ENCODE assay signal across 12 cellular contexts in the genomic region with DNA sequence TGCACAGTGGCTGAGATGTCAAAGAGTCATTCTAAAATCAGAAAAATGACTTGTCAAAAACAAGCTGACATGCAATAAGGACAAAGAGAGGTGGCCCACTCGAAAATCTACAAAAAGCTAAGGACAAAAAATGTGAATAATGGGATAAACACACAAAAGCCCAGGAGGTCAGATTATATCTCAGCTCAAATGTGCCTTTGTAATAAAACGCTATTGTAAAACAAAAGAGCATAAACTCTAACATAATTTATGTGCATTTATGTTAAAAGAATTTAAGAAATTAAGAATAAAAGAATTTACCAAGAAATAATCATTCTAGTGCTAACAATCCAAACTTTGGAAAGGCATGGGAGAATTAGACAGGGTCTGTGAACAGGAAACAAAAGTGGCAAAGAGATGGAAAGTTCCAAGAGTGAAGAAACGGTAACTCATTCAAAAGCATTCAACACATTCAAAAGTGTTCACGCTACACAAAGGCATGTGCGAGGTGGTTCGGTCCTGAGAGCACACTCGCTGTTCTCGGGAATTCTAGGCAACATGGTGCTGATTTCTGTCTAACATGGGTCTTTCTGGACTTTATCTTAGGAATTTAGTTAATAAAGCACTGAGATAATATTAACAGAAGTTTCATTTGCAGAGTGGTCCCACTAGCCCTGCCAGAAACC.
"Had no signal": no experiment of that assay in that cellular context is flagged by ENCODE, and none has a peak within 500 bp of the region (broad histone marks: within the 10 kb centered on the region; RNA-seq: fewer than 3 reads in every experiment).

No MANE protein-coding gene starts in this region.

- H3K9me3 ChIP-seq: gastroesophageal sphincter, pancreas, tibial artery had no signal

- H3K4me2 ChIP-seq: neural progenitor cell had no signal

- H2AFZ ChIP-seq: neural progenitor cell had no signal

- ATAC-seq: activated CD4-positive, alpha-beta T cell treated with anti-CD3 and anti-CD28 coated beads for 36 hours; activated T-cell treated with anti-CD3 and anti-CD28 coated beads, Interleukin-2, amount 50 U/mL, for 72 hours; gastroesophageal sphincter had no signal

- DNase-seq: activated CD4-positive, alpha-beta memory T cell treated with anti-CD3 and anti-CD28 coated beads, Interleukin-2, amount 10 ng/mL, durations not matched to agents 7 days and 5 days; activated CD4-positive, alpha-beta T cell treated with anti-CD3 and anti-CD28 coated beads for 36 hours; activated gamma-delta T cell treated with Interleukin-2 at 50 U/mL for 16 hours; activated naive CD8-positive, alpha-beta T cell treated with anti-CD3 and anti-CD28 coated beads for 36 hours; activated T-cell treated with anti-CD3 and anti-CD28 coated beads, Interleukin-2, amount 50 U/mL, for 72 hours; retina; T1000; tibial artery had no signal

- H3K4me3 ChIP-seq: gastroesophageal sphincter, neural progenitor cell, pancreas, tibial artery had no signal

- FAIRE-seq: endothelial cell of umbilical vein, pancreas had no signal

- H3K27me3 ChIP-seq: gastroesophageal sphincter, neural progenitor cell, pancreas, tibial artery had no signal

- H3K27ac ChIP-seq: gastroesophageal sphincter, neural progenitor cell, tibial artery had no signal

- H3K9ac ChIP-seq: neural progenitor cell had no signal

- H3K36me3 ChIP-seq: gastroesophageal sphincter, neural progenitor cell, pancreas, tibial artery had no signal
